Comparison of ENCODE assay signal across 18 cellular contexts in genomic region chr6:44621846-44622245, GRCh38.
DNase-seq lines count a peak whose midpoint lies in the region; ATAC-seq and TF ChIP-seq lines count a peak whose summit lies in the region.
"Had no signal": no experiment of that assay in that cellular context is flagged by ENCODE, and none has a peak within 500 bp of the region (broad histone marks: within the 10 kb centered on the region; RNA-seq: fewer than 3 reads in every experiment).

No MANE protein-coding gene starts in this region.

- H2AFZ ChIP-seq in GM23248, result no peak overlapping the region

- no peaks in the 10 kb centered on the region for H4K20me1 ChIP-seq in GM23248 (ENCODE audit: insufficient read depth)

- TF ChIP-seq EP300 in stomach (IDR thresholded peaks at IDR 0.05), result no peak

- no peaks in the 10 kb centered on the region for H3K79me2 ChIP-seq in GM23248 (ENCODE audit: insufficient read depth)

- H3K36me3 ChIP-seq in GM23248 (ENCODE audit: low read depth), result no peaks in the 10 kb centered on the region
- H3K36me3 ChIP-seq in stomach, result no peaks in the 10 kb centered on the region
- H3K36me3 ChIP-seq: Peyer's patch had no signal

- no peaks in the 10 kb centered on the region for H3K9me2 ChIP-seq in GM23248 (ENCODE audit: insufficient read depth)

- intact Hi-C loops in stomach (cut with DNase I; ENCODE audit: low total_unique reads), result no loop called here

- DNase-seq in AG10803 (ENCODE audit: low read depth), result peak; percentile 13
- peak; percentile 10 for DNase-seq in GM23248
- peak; percentile 83 for DNase-seq in amniotic epithelial cell (ENCODE audit: low read depth)
- peak; percentile 7 for DNase-seq in kidney glomerular epithelial cell (lab: John Stamatoyannopoulos, UW)
- no peak for DNase-seq in stomach
- DNase-seq: Caco-2; CD4-positive, CD25-positive, alpha-beta regulatory T cell; DMS153; NCI-H1417 treated with DMSO at 0.1 percent for 48 hours; NCI-H2081 treated with DMSO at 0.1 percent for 48 hours; NCI-H510A treated with DMSO at 0.1 percent for 48 hours; NCI-H82 had no signal

- TF ChIP-seq CTCF in AG10803 (conservative IDR thresholded peaks at IDR 0.05; ENCODE audit: low read length) (no peak), stomach (IDR thresholded peaks at IDR 0.05) (no peak)

- H3F3A ChIP-seq in GM23248 (ENCODE audit: insufficient read depth), result no peaks in the 10 kb centered on the region

- no peaks in the 10 kb centered on the region for H3K9me3 ChIP-seq in GM23248 (ENCODE audit: low read depth)
- H3K9me3 ChIP-seq in stomach, result no peaks in the 10 kb centered on the region
- H3K9me3 ChIP-seq: A549, Caco-2, Peyer's patch had no signal

- no peaks in the 10 kb centered on the region; the same call in 1 of the 2 replicates for H3K27me3 ChIP-seq in GM23248 (replicated peaks; ENCODE audit: insufficient read depth)
- no peaks in the 10 kb centered on the region for H3K27me3 ChIP-seq in stomach
- H3K27me3 ChIP-seq: Peyer's patch had no signal

- no peak overlapping the region for H3K4me2 ChIP-seq in GM23248 (ENCODE audit: unreplicated experiment)
- H3K4me2 ChIP-seq: A549 had no signal

- TF ChIP-seq POLR2A in GM18505 (IDR thresholded peaks at IDR 0.05; ENCODE audit: borderline replicate concordance, extremely low read depth, insufficient read depth, insufficient read length) (no peak), stomach (IDR thresholded peaks at IDR 0.05) (no peak)

- no peak for ATAC-seq in GM18505 (IDR thresholded peaks at IDR 0.05; ENCODE audit: unreplicated experiment)
- ATAC-seq in GM18867 (IDR thresholded peaks at IDR 0.05; ENCODE audit: unreplicated experiment), result no peak
- ATAC-seq: A549, Right ventricle myocardium inferior had no signal

- in situ Hi-C loops in GM23248 (cut with MboI), result no loop called here

- H3K27ac ChIP-seq in GM23248 (no peak overlapping the region), stomach (no peak overlapping the region)
- H3K27ac ChIP-seq: A549, Peyer's patch, SK-N-MC had no signal

- 44 to 50% methylated on average over 2 of the region's 2 CpGs for WGBS in GM23248 (ENCODE audit: low coverage in 1 of 2, low lambda C conversion rate in 2 of 2, missing lambda C conversion rate in 2 of 2), 2 experiments
- WGBS in stomach, 5 donors, result 20 to 41% (median 30%) methylated on average over 2 of the region's 2 CpGs

- no peak overlapping the region for H3K9ac ChIP-seq in GM23248

- no peaks in the 10 kb centered on the region for H3K4me1 ChIP-seq in GM23248 (ENCODE audit: insufficient read depth)
- H3K4me1 ChIP-seq in stomach, result no peaks in the 10 kb centered on the region
- H3K4me1 ChIP-seq: A549, Caco-2, Peyer's patch had no signal

- H3K4me3 ChIP-seq in AG10803 (ENCODE audit: low read length) (no peak overlapping the region), GM23248 (no peak overlapping the region), stomach (no peak overlapping the region)
- H3K4me3 ChIP-seq: A549, Peyer's patch, SK-N-MC had no signal
